Comparison of ENCODE assay signal across 8 cellular contexts in the genomic region with DNA sequence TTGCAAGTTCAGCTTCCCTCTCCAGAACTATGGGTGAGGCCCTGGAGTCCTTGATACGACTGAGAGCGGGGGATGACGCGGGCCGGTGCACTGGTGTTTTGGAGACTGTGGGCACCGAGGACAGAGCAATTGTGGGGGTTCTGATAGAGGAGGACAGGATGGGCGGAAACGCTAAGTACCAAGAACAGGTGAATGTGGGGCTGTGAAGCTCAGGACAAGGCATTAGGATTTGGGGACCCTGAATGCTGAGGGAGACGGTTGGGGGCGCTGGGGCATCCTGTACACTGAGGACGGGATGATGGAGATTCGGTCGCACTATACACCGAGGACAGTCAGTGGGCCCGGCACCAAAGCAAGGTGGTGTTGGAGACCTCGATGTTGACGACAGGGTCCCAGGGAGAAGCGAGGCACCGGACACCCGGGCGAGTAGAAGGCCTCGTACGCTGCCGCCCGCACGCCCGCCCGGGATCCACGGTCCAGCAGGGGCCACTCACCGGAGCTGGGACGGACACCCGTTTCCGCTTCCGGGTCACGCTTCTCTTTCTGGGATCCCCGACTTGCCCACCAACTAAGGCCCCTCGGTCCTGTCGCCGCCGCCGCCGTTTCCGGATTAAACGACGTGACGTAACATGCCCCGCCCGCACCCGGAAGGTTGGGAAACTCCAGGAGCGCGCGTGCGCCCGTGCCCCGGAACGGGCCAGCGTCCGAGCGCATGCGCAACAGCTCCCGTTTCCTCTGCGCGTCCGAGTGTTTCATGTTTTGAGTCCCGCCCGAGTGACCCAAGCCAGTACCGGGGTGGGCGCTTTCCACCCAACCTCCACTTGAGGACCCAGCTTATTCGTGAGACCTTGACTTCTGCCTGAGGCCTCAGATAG. TPM values are rescaled to one million over a fixed set of nuclear protein-coding genes. Genes with fewer than 3 reads are reported as not detected.
DNase-seq lines count a peak whose midpoint lies in the region; ATAC-seq and TF ChIP-seq lines count a peak whose summit lies in the region.

CHMP2A (minus strand) TSS at position 612 of the 875 bp plus-strand sequence. CDS start 893 bp downstream, outside the sequence.

- DNase-seq in GM12865 (ENCODE audit: low read depth) (peak; percentile 99), cerebellum (ENCODE audit: low spot score) (peak; percentile 97), anterior cingulate cortex (lab: John Stamatoyannopoulos, UW) (no peak)
- peak; percentile 98 for DNase-seq in stimulated activated CD4-positive, alpha-beta T cell treated with anti-CD3 and anti-CD28 coated beads, Interleukin-1b, Interleukin-23, amount 100 ng/mL, for 48 hours

- H3K4me3 ChIP-seq in GM12865 (ENCODE audit: low read depth, low read length): peak within 1 kb of the TSS; percentile 95

- H3K27ac ChIP-seq in VCaP (peak within 1 kb of the TSS; percentile 100), layer of hippocampus (ENCODE audit: low read depth, low read length) (peak within 1 kb of the TSS; percentile 96)

- H3K27me3 ChIP-seq in layer of hippocampus (ENCODE audit: control insufficient read depth, insufficient read depth, low read length): no peaks in the 10 kb centered on the region

- TF ChIP-seq CTCF in GM12865 (IDR thresholded peaks at IDR 0.05; ENCODE audit: insufficient read depth, low read depth, low read length, missing control alignments) (no peak), VCaP (conservative IDR thresholded peaks at IDR 0.05) (no peak)

- ATAC-seq in HG03066 (IDR thresholded peaks at IDR 0.05; ENCODE audit: low read depth, unreplicated experiment) (peak; percentile 33), HG03457 (IDR thresholded peaks at IDR 0.05; ENCODE audit: unreplicated experiment) (no peak)

RNA-seq across cellular contexts. Expression of gene CHMP2A, which starts in this region (rescaled TPM):
- total RNA-seq in cerebellum: 31.8 TPM

Comparison
In these comparisons a context has a peak if more than half of its experiments do, and no peak if none do; other contexts are left out.
1. DNase-seq: peak in GM12865 (single experiment), cerebellum (single experiment) and stimulated activated CD4-positive, alpha-beta T cell treated with anti-CD3 and anti-CD28 coated beads, Interleukin-1b, Interleukin-23, amount 100 ng/mL, for 48 hours (single experiment); none in anterior cingulate cortex (0 of 58).